Comparison of ENCODE assay signal across 8 cellular contexts in the genomic region with DNA sequence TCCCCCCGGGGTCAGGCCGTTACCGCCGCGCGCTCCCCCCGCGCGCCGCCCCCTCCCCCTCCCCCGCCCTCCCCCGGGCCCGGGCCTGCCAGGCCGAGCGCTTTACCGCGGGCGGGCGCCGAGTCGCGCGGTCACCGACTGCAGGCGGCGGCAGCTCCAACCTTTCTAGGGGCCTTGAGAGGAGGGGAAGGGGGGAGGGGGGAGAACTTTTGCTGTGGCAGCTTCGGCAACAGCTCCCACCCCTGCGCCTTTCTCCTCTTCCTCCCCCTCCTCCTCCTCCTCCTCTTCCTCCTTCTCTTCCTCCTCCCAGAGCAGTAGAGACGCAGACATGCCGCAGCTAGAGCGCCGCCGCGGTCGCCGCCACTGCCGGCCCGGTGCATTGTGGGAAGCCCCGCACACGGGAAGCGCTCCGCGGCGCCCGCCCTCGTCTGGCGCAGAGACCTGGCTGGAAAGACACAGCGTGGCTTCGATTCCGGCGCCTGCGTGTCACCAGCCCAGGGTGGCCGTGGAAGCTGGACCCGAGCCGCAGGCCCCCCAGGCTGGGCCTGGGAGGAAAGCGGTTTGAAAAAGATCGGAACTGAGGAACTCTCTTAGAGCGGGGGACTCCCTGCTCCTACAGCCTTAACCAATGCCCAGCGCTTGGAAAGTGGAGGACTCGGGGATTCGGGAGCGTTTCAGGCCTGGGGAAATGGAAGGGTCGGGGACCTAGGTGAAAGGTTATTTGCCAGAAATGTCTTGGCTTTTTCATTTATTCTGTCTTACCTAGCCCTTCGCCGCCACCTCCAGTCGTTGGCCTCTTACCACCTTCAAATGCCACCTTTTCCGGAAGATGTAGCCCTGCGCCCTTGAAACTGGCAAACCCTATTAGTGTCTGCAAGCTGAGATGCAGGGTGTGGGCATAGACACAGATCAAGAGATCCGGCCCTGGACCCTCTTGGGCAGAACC. TPM values are rescaled to one million over a fixed set of nuclear protein-coding genes. Genes with fewer than 3 reads are reported as not detected.
DNase-seq lines count a peak whose midpoint lies in the region; ATAC-seq and TF ChIP-seq lines count a peak whose summit lies in the region.

A gene with protein sequence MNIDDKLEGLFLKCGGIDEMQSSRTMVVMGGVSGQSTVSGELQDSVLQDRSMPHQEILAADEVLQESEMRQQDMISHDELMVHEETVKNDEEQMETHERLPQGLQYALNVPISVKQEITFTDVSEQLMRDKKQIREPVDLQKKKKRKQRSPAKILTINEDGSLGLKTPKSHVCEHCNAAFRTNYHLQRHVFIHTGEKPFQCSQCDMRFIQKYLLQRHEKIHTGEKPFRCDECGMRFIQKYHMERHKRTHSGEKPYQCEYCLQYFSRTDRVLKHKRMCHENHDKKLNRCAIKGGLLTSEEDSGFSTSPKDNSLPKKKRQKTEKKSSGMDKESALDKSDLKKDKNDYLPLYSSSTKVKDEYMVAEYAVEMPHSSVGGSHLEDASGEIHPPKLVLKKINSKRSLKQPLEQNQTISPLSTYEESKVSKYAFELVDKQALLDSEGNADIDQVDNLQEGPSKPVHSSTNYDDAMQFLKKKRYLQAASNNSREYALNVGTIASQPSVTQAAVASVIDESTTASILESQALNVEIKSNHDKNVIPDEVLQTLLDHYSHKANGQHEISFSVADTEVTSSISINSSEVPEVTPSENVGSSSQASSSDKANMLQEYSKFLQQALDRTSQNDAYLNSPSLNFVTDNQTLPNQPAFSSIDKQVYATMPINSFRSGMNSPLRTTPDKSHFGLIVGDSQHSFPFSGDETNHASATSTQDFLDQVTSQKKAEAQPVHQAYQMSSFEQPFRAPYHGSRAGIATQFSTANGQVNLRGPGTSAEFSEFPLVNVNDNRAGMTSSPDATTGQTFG (minus strand): TSS at position 330 of the 946 bp plus-strand sequence. CDS start 61,685 bp downstream, outside the sequence.

- H4K20me1 ChIP-seq in OCI-LY1 (ENCODE audit: insufficient read depth, low read length) = no peaks in the 10 kb centered on the region

- H3K9ac ChIP-seq in HUES6 (ENCODE audit: low read length) (peak within 1 kb of the TSS; percentile 94), OCI-LY1 (ENCODE audit: low read length) (peak within 1 kb of the TSS; percentile 95)

- H3K4me1 Mint-ChIP-seq in endothelial cell (ENCODE audit: unreplicated experiment) (peaks cover 15% of the 10 kb centered on the region), mesothelial cell of epicardium (peaks cover 28% of the 10 kb centered on the region)

- peak within 1 kb of the TSS; percentile 91 for H3K4me2 ChIP-seq in OCI-LY1 (ENCODE audit: low read length)

- peak; percentile 86 for DNase-seq in COLO829 (ENCODE audit: low spot score)
- peak; percentile 92 for DNase-seq in activated CD8-positive, alpha-beta memory T cell treated with anti-CD3 and anti-CD28 coated beads, Interleukin-2, amount 50 U/mL, for 4 hours
- peak; percentile 92 for DNase-seq in endothelial cell (ENCODE audit: low spot score)
- peak; percentile 83 to 90 for DNase-seq in mesothelial cell of epicardium (ENCODE audit: low spot score in 2 of 2, unreplicated experiment in 2 of 2)
- DNase-seq in stimulated activated CD8-positive, alpha-beta memory T cell treated with anti-CD3 and anti-CD28 coated beads, Interleukin-15, amount 100 ng/mL, for 4 hours (ENCODE audit: low read depth in 2 of 2) = peak; percentile 80 to 82

- H3K27ac Mint-ChIP-seq in endothelial cell (ENCODE audit: unreplicated experiment) (peak within 1 kb of the TSS; percentile 73), mesothelial cell of epicardium (peak within 1 kb of the TSS; percentile 96)

- peaks cover 5% of the 10 kb centered on the region for H3K27me3 Mint-ChIP-seq in endothelial cell (ENCODE audit: unreplicated experiment)
- no peaks in the 10 kb centered on the region for H3K27me3 Mint-ChIP-seq in mesothelial cell of epicardium (ENCODE audit: low read depth)

- H3K36me3 ChIP-seq in HUES6 (ENCODE audit: control insufficient read depth, insufficient read depth, low read length) (no peaks in the 10 kb centered on the region), OCI-LY1 (ENCODE audit: insufficient read depth, low read length) (peaks cover 3% of the 10 kb centered on the region; the same call in 1 of the 2 replicates)

- H3K9me3 Mint-ChIP-seq in endothelial cell (ENCODE audit: unreplicated experiment) = no peaks in the 10 kb centered on the region
- no peaks in the 10 kb centered on the region for H3K9me3 Mint-ChIP-seq in mesothelial cell of epicardium

- H3K9me3 ChIP-seq in HUES6 (ENCODE audit: control insufficient read depth, insufficient read depth, low read depth, low read length) (no peaks in the 10 kb centered on the region), OCI-LY1 (ENCODE audit: low read length) (no peaks in the 10 kb centered on the region)

- H3K4me1 ChIP-seq in HUES6 (ENCODE audit: control insufficient read depth, insufficient read depth, low read length) (peaks cover 12% of the 10 kb centered on the region), OCI-LY1 (ENCODE audit: insufficient read depth, low read length, severe bottlenecking) (peaks cover 21% of the 10 kb centered on the region)

- H3K4me3 ChIP-seq in HUES6 (ENCODE audit: low read depth, low read length) = peak within 1 kb of the TSS; percentile 71
- H3K4me3 ChIP-seq in OCI-LY1 (ENCODE audit: low read depth, low read length, poor library complexity, severe bottlenecking) = peak within 1 kb of the TSS; percentile 89

- no peak within 1 kb of the TSS for H2AFZ ChIP-seq in OCI-LY1 (ENCODE audit: low read length)

- H3K27ac ChIP-seq in HUES6 (ENCODE audit: low read depth, low read length) (peak within 1 kb of the TSS; percentile 88; the same call in 1 of the 2 replicates), OCI-LY1 (ENCODE audit: low read depth, low read length, poor library complexity, severe bottlenecking) (peak within 1 kb of the TSS; percentile 43)

- peak; percentile 84 for ATAC-seq in GM21381 (IDR thresholded peaks at IDR 0.05; ENCODE audit: unreplicated experiment)

- H3F3A ChIP-seq in OCI-LY1 (ENCODE audit: insufficient read depth, low read length) = no peaks in the 10 kb centered on the region

- H3K4me3 Mint-ChIP-seq in endothelial cell (ENCODE audit: unreplicated experiment) (peak within 1 kb of the TSS; percentile 98), mesothelial cell of epicardium (peak within 1 kb of the TSS; percentile 94)

- H3K27me3 ChIP-seq in HUES6 (ENCODE audit: control insufficient read depth, insufficient read depth, low read length) = no peaks in the 10 kb centered on the region
- H3K27me3 ChIP-seq in OCI-LY1 (ENCODE audit: insufficient read depth, low read length) = no peaks in the 10 kb centered on the region

- H3K36me3 Mint-ChIP-seq in endothelial cell (ENCODE audit: low read depth, unreplicated experiment) (peaks cover 8% of the 10 kb centered on the region), mesothelial cell of epicardium (peaks cover 8% of the 10 kb centered on the region)

- no peak for TF ChIP-seq CTCF in OCI-LY1 (IDR thresholded peaks at IDR 0.05; ENCODE audit: low read length)
- TF ChIP-seq CTCF in endothelial cell (IDR thresholded peaks at IDR 0.05; ENCODE audit: unreplicated experiment) = no peak
- no peak for TF ChIP-seq CTCF in mesothelial cell of epicardium (IDR thresholded peaks at IDR 0.05; ENCODE audit: unreplicated experiment)

- H3K9me2 ChIP-seq in OCI-LY1 (ENCODE audit: low read depth, low read length) = no peaks in the 10 kb centered on the region

- H3K79me2 ChIP-seq in OCI-LY1 (ENCODE audit: insufficient read depth, low read length) = peaks cover 42% of the 10 kb centered on the region

RNA-seq across cellular contexts. Expression of the gene that starts here (rescaled TPM):
- total RNA-seq in endothelial cell (ENCODE audit: unreplicated experiment) = 34.3 TPM
- total RNA-seq in mesothelial cell of epicardium = 52.1 to 54.3 TPM (median 53.6 TPM) in 3 replicates

Comparison
In these comparisons a context has a peak if more than half of its experiments do, and no peak if none do; other contexts are left out.
1. Peak in every context shown above with its lines: DNase-seq, ATAC-seq, H3K4me3 ChIP-seq and H3K27ac ChIP-seq.